In the genomic region with DNA sequence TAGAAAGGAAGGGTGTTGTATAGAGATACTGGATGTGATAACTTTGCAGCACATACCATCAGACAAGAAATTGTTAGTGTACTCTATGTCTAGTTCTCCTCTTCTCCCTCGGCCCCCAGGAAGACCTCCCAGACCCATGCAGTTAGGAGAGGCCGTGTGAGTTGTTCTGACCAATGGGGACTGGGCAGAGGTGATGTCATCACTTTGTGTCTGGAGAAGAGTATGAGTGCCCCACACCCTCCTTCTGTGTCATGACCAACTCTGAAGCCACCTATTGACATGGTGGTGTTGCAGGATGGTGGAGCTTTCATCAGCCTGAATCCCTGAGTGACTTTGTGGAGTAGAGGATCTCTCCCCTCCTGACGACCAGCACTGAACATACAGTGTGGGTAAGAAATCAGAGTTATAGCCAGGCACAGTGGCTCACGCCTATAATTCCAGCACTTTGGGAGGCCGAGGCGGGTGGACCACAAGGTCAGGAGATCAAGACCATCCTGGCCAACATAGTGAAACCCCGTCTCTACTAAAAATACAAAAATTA, we compare ENCODE assay signal across 1 cellular context.
TF ChIP-seq lines count a peak whose summit lies in the region.

No MANE protein-coding gene starts in this region.

TF ChIP-seq in HEK293, 187 proteins besides CTCF, POLR2A, EP300 and RAD21 (continued from another document):
- TF ChIP-seq ZBTB10 (tag by site-specific recombination; IDR thresholded peaks at IDR 0.05) (no peak), ZBTB8A (tag by site-specific recombination; IDR thresholded peaks at IDR 0.05) (no peak), ZBTB44 (tag by site-specific recombination; IDR thresholded peaks at IDR 0.05) (no peak), ZNF704 (tag by site-specific recombination; IDR thresholded peaks at IDR 0.05) (no peak), ZNF791 (tag by site-specific recombination; IDR thresholded peaks at IDR 0.05) (no peak), ZNF169 (tag by site-specific recombination; IDR thresholded peaks at IDR 0.05) (no peak)
